In the genomic region with DNA sequence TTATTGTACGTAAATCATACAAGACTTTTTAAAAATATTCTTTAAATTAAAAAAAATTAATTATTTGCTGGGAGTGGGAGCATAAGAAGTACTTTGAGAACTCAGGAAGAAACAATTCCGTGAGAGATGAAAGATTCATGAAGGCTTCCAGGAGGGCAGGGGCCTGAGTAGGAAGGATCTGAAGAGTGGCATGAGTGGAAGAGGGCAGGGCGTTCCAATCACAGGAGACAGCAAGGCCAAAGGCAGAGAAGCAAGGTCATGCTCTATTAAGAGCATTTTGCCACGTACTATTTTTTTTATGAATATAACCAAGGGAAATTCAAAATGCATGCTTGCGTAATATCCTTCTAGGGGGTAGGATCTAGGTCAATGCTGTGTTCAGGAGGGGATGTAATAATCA, we compare ENCODE assay signal across 20 cellular contexts.
DNase-seq lines count a peak whose midpoint lies in the region; ATAC-seq, FAIRE-seq and TF ChIP-seq lines count a peak whose summit lies in the region.
"Had no signal": no experiment of that assay in that cellular context is flagged by ENCODE, and none has a peak within 500 bp of the region (broad histone marks: within the 10 kb centered on the region; RNA-seq: fewer than 3 reads in every experiment).

No MANE protein-coding gene starts in this region.

- TF ChIP-seq EP300 in HepG2 (IDR thresholded peaks at IDR 0.05; ENCODE audit: low read depth in 2 of 2, low read length in 2 of 2) (no peak), HepG2 (CRISPR knock-in tag; IDR thresholded peaks at IDR 0.05; ENCODE audit: borderline replicate concordance) (no peak), GM12878 (IDR thresholded peaks at IDR 0.05; ENCODE audit: borderline replicate concordance in 1 of 2, control insufficient read depth in 1 of 2, low read depth in 2 of 2, low read length in 2 of 2) (no peak)

- no peak for DNase-seq in Right ventricle myocardium inferior (ENCODE audit: missing footprints)
- DNase-seq in left ventricle myocardium inferior, result no peak
- DNase-seq in HepG2 (ENCODE audit: low spot score), result no peak
- no peak for DNase-seq in right lobe of liver
- DNase-seq in GM12878 (ENCODE audit: low read depth, low spot score), result no peak
- no peak for DNase-seq in kidney tubule cell (ENCODE audit: low spot score)
- DNase-seq in activated T-cell treated with anti-CD3 and anti-CD28 coated beads, Interleukin-2, amount 50 U/mL, for 1 hour, result no peak
- DNase-seq: 8988T; Calu3; CD8-positive, alpha-beta T cell; DMS 273 treated with DMSO at 0.1 percent for 48 hours; DMS53; DND-41; EL; GM23248; HFFc6 had no signal

- H2AFZ ChIP-seq in HepG2 (ENCODE audit: low read length) (no peak overlapping the region), GM12878 (ENCODE audit: control insufficient read depth, low read depth, low read length) (no peak overlapping the region)
- H2AFZ ChIP-seq: GM23248 had no signal

- H3K4me2 ChIP-seq in HepG2 (ENCODE audit: low read depth, low read length) (no peak overlapping the region), GM12878 (ENCODE audit: control insufficient read depth, insufficient read depth) (no peak overlapping the region)

- TF ChIP-seq RAD21 in HepG2 (CRISPR knock-in tag; IDR thresholded peaks at IDR 0.05) (no peak), GM12878 (IDR thresholded peaks at IDR 0.05; ENCODE audit: insufficient read depth, low read depth, low read length) (no peak)

- TF ChIP-seq CTCF in left ventricle myocardium inferior (IDR thresholded peaks at IDR 0.05; ENCODE audit: borderline replicate concordance) (no peak), HepG2 (CRISPR knock-in tag; IDR thresholded peaks at IDR 0.05) (no peak), right lobe of liver (IDR thresholded peaks at IDR 0.05) (no peak), GM12878 (IDR thresholded peaks at IDR 0.05 in 2 of 3, conservative IDR thresholded peaks at IDR 0.05 in 1 of 3; ENCODE audit: control insufficient read depth in 2 of 3, extremely low read depth in 1 of 3, insufficient read depth in 1 of 3, low read depth in 3 of 3, low read length in 3 of 3) (no peak)

- FAIRE-seq in HepG2 (lab: Jason Lieb, UNC) (no peak), GM12878 (lab: Jason Lieb, UNC) (no peak)
- FAIRE-seq: GM12891, H54 had no signal

- 54% methylated on average over 5 of the region's 5 CpGs for WGBS in HepG2 (ENCODE audit: low lambda C conversion rate)
- WGBS in right lobe of liver (ENCODE audit: insufficient coverage, low coverage, low lambda C conversion rate, missing lambda C conversion rate), result 80% methylated on average over 5 of the region's 5 CpGs
- WGBS in GM12878 (ENCODE audit: insufficient coverage, insufficient replicate concordance, low lambda C conversion rate, missing lambda C conversion rate), result 54% methylated on average over 5 of the region's 5 CpGs

- no peaks in the 10 kb centered on the region for H3K36me3 ChIP-seq in left ventricle myocardium inferior
- H3K36me3 ChIP-seq in HepG2 (replicated peaks in 1 of 2; ENCODE audit: control insufficient read depth in 1 of 2, insufficient read depth in 2 of 2, low read length in 2 of 2), result no peaks in the 10 kb centered on the region
- no peaks in the 10 kb centered on the region for H3K36me3 ChIP-seq in right lobe of liver
- H3K36me3 ChIP-seq in GM12878 (ENCODE audit: control insufficient read depth in 2 of 2, insufficient read depth in 2 of 2, low read length in 1 of 2), result no peaks in the 10 kb centered on the region
- H3K36me3 ChIP-seq: BLaER1 treated with 17β-estradiol and CSF1 and Interleukin-3, amounts not matched to agents 10 nM and 100 nM had no signal

- peak; percentile 46 for ATAC-seq in Right ventricle myocardium inferior
- no peak for ATAC-seq in HepG2
- no peak for ATAC-seq in right lobe of liver
- ATAC-seq in GM12878, result peak; percentile 33
- ATAC-seq: CD8-positive, alpha-beta T cell; HCT116 had no signal

- no peak overlapping the region for H3K4me3 ChIP-seq in left ventricle myocardium inferior
- H3K4me3 ChIP-seq in HepG2 (replicated peaks in 1 of 3; ENCODE audit: insufficient read depth in 1 of 3, low read depth in 2 of 3, low read length in 3 of 3), result no peak overlapping the region
- no peak overlapping the region for H3K4me3 ChIP-seq in right lobe of liver
- no peak overlapping the region for H3K4me3 ChIP-seq in GM12878
- H3K4me3 ChIP-seq: BLaER1 treated with 17β-estradiol and CSF1 and Interleukin-3, amounts not matched to agents 10 nM and 100 nM; GM23248 had no signal

- H4K20me1 ChIP-seq in HepG2 (ENCODE audit: insufficient read depth, low read length) (no peaks in the 10 kb centered on the region), GM12878 (ENCODE audit: control insufficient read depth, insufficient read depth) (no peaks in the 10 kb centered on the region)
- H4K20me1 ChIP-seq: BLaER1 treated with 17β-estradiol and CSF1 and Interleukin-3, amounts not matched to agents 10 nM and 100 nM had no signal

- BruUV-seq in HepG2 (replicated peaks; lab: Mats Ljungman, UMichigan) (no TSS peak), GM12878 (replicated peaks; lab: Mats Ljungman, UMichigan) (no TSS peak)

- no peaks in the 10 kb centered on the region for H3K79me2 ChIP-seq in HepG2 (ENCODE audit: insufficient read depth, low read length)
- no peaks in the 10 kb centered on the region for H3K79me2 ChIP-seq in GM12878 (ENCODE audit: control insufficient read depth, insufficient read depth, low read length)

- H3K27me3 ChIP-seq in left ventricle myocardium inferior (ENCODE audit: low read depth) (no peaks in the 10 kb centered on the region), HepG2 (ENCODE audit: control insufficient read depth in 1 of 2, insufficient read depth in 2 of 2, low read length in 2 of 2) (no peaks in the 10 kb centered on the region), right lobe of liver (no peaks in the 10 kb centered on the region), GM12878 (replicated peaks in 1 of 2; ENCODE audit: control insufficient read depth in 2 of 2, insufficient read depth in 2 of 2, low read length in 1 of 2) (no peaks in the 10 kb centered on the region; a peak in 1 of 4 replicates)
- H3K27me3 ChIP-seq: BLaER1 treated with 17β-estradiol and CSF1 and Interleukin-3, amounts not matched to agents 10 nM and 100 nM had no signal

- H3K4me1 ChIP-seq in left ventricle myocardium inferior (peaks cover 24% of the 10 kb centered on the region), HepG2 (ENCODE audit: insufficient read depth, low read length) (peaks cover 19% of the 10 kb centered on the region), right lobe of liver (peaks cover 0 to 7% (median 3%) of the 10 kb centered on the region in 4 donors), GM12878 (ENCODE audit: control insufficient read depth, insufficient read depth, low read length) (no peaks in the 10 kb centered on the region)

- in situ Hi-C loops in HepG2 (cut with HindIII; ENCODE audit: extremely low pct_ligation_motif_present, low pct_unique_long_range_greater_than_20kb) (no loop called here), GM12878 (cut with MboI) (no loop called here)

- TF ChIP-seq POLR2A in HepG2 (IDR thresholded peaks at IDR 0.05; ENCODE audit: insufficient read depth in 1 of 2, low read depth in 2 of 2, low read length in 2 of 2) (no peak), right lobe of liver (IDR thresholded peaks at IDR 0.05) (no peak), GM12878 (IDR thresholded peaks at IDR 0.05; ENCODE audit: low read depth, low read length) (no peak)

- CTCF ChIA-PET in HepG2 (lab: Yijun Ruan, JAX; ENCODE audit: low intra/inter-chr PET ratio, low total read pairs) (no interaction called here), GM12878 (lab: Yijun Ruan, JAX) (no interaction called here)

- SMC1A ChIA-PET in GM12878 (lab: Charles Lee; ENCODE audit: uncharacterized antibody, unreplicated experiment), result no interaction called here

- H3K9me3 ChIP-seq in left ventricle myocardium inferior (replicated peaks), result peaks cover 2% of the 10 kb centered on the region
- H3K9me3 ChIP-seq in HepG2 (ENCODE audit: low read length), result no peaks in the 10 kb centered on the region
- no peaks in the 10 kb centered on the region for H3K9me3 ChIP-seq in right lobe of liver
- no peaks in the 10 kb centered on the region; the same call in 2 of the 3 replicates for H3K9me3 ChIP-seq in GM12878 (replicated peaks; ENCODE audit: control insufficient read depth, insufficient read depth, low read length)

- POLR2A ChIA-PET in HepG2 (lab: Yijun Ruan, JAX), result no interaction called here
- POLR2A ChIA-PET in GM12878 (lab: Charles Lee), result no interaction called here

- H3K9ac ChIP-seq in HepG2 (ENCODE audit: insufficient read depth, low read depth, low read length) (no peak overlapping the region), GM12878 (ENCODE audit: control insufficient read depth, insufficient read depth, low read length) (no peak overlapping the region)
- H3K9ac ChIP-seq: BLaER1 treated with 17β-estradiol and CSF1 and Interleukin-3, amounts not matched to agents 10 nM and 100 nM; GM23248 had no signal

- intact Hi-C loops in Right ventricle myocardium inferior (cut with DNase I), result no loop called here
- intact Hi-C loops in left ventricle myocardium inferior (cut with micrococcal nuclease), result no loop called here
- intact Hi-C loops in HepG2 (cut with micrococcal nuclease; ENCODE audit: unreplicated experiment), result no loop called here
- intact Hi-C loops in right lobe of liver (cut with DNase I), result no loop called here
- intact Hi-C loops in GM12878 (cut with micrococcal nuclease; ENCODE audit: unreplicated experiment), result no loop called here

- RAD21 ChIA-PET in GM12878 (lab: Charles Lee; ENCODE audit: unreplicated experiment), result no interaction called here

- H3K27ac ChIP-seq in left ventricle myocardium inferior (replicated peaks), result no peak overlapping the region
- no peak overlapping the region for H3K27ac ChIP-seq in HepG2 (ENCODE audit: extremely low read length, insufficient read depth, low read length)
- no peak overlapping the region for H3K27ac ChIP-seq in right lobe of liver
- no peak overlapping the region for H3K27ac ChIP-seq in GM12878 (ENCODE audit: control insufficient read depth, insufficient read depth)
- H3K27ac ChIP-seq: BLaER1 treated with 17β-estradiol and CSF1 and Interleukin-3, amounts not matched to agents 10 nM and 100 nM; GM23248 had no signal

TF ChIP-seq in HepG2, 621 proteins besides CTCF, POLR2A, EP300 and RAD21 (continues in another document):
- peak; percentile 46 for TF ChIP-seq CEBPB (IDR thresholded peaks at IDR 0.05; ENCODE audit: borderline replicate concordance, low read depth, low read length)
- TF ChIP-seq ZNF720 (CRISPR knock-in tag; IDR thresholded peaks at IDR 0.05), result no peak
- TF ChIP-seq PITX1 (CRISPR knock-in tag; IDR thresholded peaks at IDR 0.05), result no peak
- no peak for TF ChIP-seq ZNF879 (CRISPR knock-in tag; IDR thresholded peaks at IDR 0.05)

TF ChIP-seq in GM12878, 131 proteins besides CTCF, POLR2A, EP300 and RAD21:
- TF ChIP-seq SUPT20H (IDR thresholded peaks at IDR 0.05; ENCODE audit: borderline replicate concordance, control insufficient read depth, low read depth, low read length), result no peak
- no peak for TF ChIP-seq MTA3 (IDR thresholded peaks at IDR 0.05; ENCODE audit: borderline replicate concordance, low read length)
- 0 out of 2 replicates have a peak, but pooled peaks have one; percentile 20 for TF ChIP-seq NR2F1 (conservative IDR thresholded peaks at IDR 0.05)

Comparison
In these comparisons a context has a peak if more than half of its experiments do, and no peak if none do; other contexts are left out.
1. ATAC-seq: peak in Right ventricle myocardium inferior (single experiment) and GM12878 (single experiment); none in HepG2 (single experiment) and right lobe of liver (0 of 4).